6 cellular contexts compared by ENCODE assay signal in the genomic region with DNA sequence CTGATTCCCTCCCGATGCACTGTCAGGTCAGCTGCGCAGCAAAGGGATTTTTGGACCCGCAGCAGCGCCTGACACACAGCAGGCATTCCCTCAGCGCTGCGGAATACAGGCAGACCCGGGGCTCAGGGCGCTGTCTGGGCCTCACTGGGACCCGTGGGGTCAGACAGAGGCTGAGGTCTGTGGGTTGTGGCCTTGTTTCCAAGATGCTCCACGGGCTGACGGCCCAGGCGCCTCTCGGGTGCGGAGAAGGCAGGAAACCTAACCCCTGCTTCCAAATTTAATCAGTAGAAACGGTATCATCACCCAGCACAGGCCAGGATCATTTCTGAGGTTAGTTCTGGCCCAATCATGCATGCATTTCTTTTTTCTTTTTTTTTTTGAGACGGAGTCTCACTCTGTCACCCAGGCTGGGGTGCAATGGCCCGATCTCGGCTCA. TPM values are rescaled to one million over a fixed set of nuclear protein-coding genes. Genes with fewer than 3 reads are reported as not detected.
DNase-seq lines count a peak whose midpoint lies in the region; ATAC-seq, FAIRE-seq and TF ChIP-seq lines count a peak whose summit lies in the region.

No MANE protein-coding gene starts in this region.

- CTCF ChIA-PET in K562 (lab: Yijun Ruan, JAX; ENCODE audit: low intra/inter-chr PET ratio): no interaction called here

- peaks cover 4% of the 10 kb centered on the region for H3K27me3 Mint-ChIP-seq in nephron progenitor cell (ENCODE audit: low read depth, poor library complexity)

- POLR2A ChIA-PET in K562 (lab: Yijun Ruan, JAX): interaction anchor here (0.6 to 1.0 kb wide), 6 partner anchors 9 to 146 kb away, joined by 3 to 5 read pairs (median 4); a partner anchor contains a TSS

- peaks cover 24% of the 10 kb centered on the region for H3K4me1 Mint-ChIP-seq in nephron progenitor cell

- H3K9me3 Mint-ChIP-seq in nephron progenitor cell: peaks cover 17% of the 10 kb centered on the region

- no peak for TF ChIP-seq POLR2A in K562 (conservative IDR thresholded peaks at IDR 0.05)
- no peak for TF ChIP-seq POLR2A in lower leg skin (IDR thresholded peaks at IDR 0.05)

- peak overlapping the region; percentile 76 for H3K4me2 ChIP-seq in K562 (ENCODE audit: insufficient read depth, low read length)

- H4K20me1 ChIP-seq in K562 (replicated peaks; ENCODE audit: control insufficient read depth, insufficient read depth, low read length): peaks cover 32% of the 10 kb centered on the region

- H3K27ac Mint-ChIP-seq in nephron progenitor cell: no peak overlapping the region

- H3K27me3 ChIP-seq in K562 (ENCODE audit: control insufficient read depth in 2 of 2, insufficient read depth in 2 of 2, low read length in 2 of 2): no peaks in the 10 kb centered on the region

- H3K9ac ChIP-seq in K562 (ENCODE audit: insufficient read depth in 1 of 2, low read depth in 2 of 2, low read length in 2 of 2): peak overlapping the region; percentile 46 to 69; a peak in 2 of 4 replicates

- BruUV-seq in K562 (replicated peaks; lab: Mats Ljungman, UMichigan): no TSS peak

- H2AFZ ChIP-seq in K562 (ENCODE audit: low read depth, low read length): peak overlapping the region; percentile 99

- no peak for FAIRE-seq in K562 (lab: Jason Lieb, UNC)

- H3K27ac ChIP-seq in K562 (ENCODE audit: extremely low read depth, low read depth, low read length): peak overlapping the region; percentile 77

- TF ChIP-seq EP300 in K562 (IDR thresholded peaks at IDR 0.05; ENCODE audit: low read length): no peak

- no peak for TF ChIP-seq RAD21 in K562 (CRISPR knock-in tag; conservative IDR thresholded peaks at IDR 0.05 in 1 of 2, IDR thresholded peaks at IDR 0.05 in 1 of 2)

- peaks cover 21 to 55% of the 10 kb centered on the region in 2 experiments for H3K4me1 ChIP-seq in K562 (replicated peaks in 1 of 2; ENCODE audit: control insufficient read depth in 2 of 2, insufficient read depth in 2 of 2, low read length in 2 of 2)

- ATAC-seq in GM21447 (IDR thresholded peaks at IDR 0.05; ENCODE audit: unreplicated experiment) (peak; percentile 1), K562 (no peak)

- H3K79me2 ChIP-seq in K562 (ENCODE audit: control insufficient read depth, insufficient read depth, low read length): peaks cover 43% of the 10 kb centered on the region

- H3K4me3 ChIP-seq in K562 (peak overlapping the region; percentile 35), lower leg skin (ENCODE audit: low read depth, poor library complexity, severe bottlenecking) (no peak overlapping the region)

- H3K9me1 ChIP-seq in K562 (ENCODE audit: control insufficient read depth, insufficient read depth, low read length): peaks cover 12% of the 10 kb centered on the region

- 64% methylated on average over 16 of the region's 18 CpGs for WGBS in K562 (ENCODE audit: insufficient coverage, low coverage, missing lambda C conversion rate)
- 31 to 56% methylated on average over 11 to 18 of the region's 18 CpGs for WGBS in lower leg skin, 2 donors

- in situ Hi-C loops in K562 (cut with MboI): no loop called here

- peaks cover 12% of the 10 kb centered on the region for H3K9me3 ChIP-seq in K562 (replicated peaks; ENCODE audit: control insufficient read depth, insufficient read depth, low read depth, low read length)

- H3K36me3 ChIP-seq in K562 (ENCODE audit: control insufficient read depth, insufficient read depth, low read length): peaks cover 29% of the 10 kb centered on the region; the same call in 1 of the 3 replicates

- no peak for DNase-seq in K562 (ENCODE audit: extremely low read depth in 1 of 4, low spot score in 3 of 4)
- DNase-seq in nephron progenitor cell: no peak
- DNase-seq in lower leg skin (ENCODE audit: low spot score in 2 of 2): no peak
- no peak for DNase-seq in activated effector memory CD4-positive, alpha-beta T cell treated with anti-CD3 and anti-CD28 coated beads, Interleukin-2, amount 50 U/mL, for 16 hours
- no peak for DNase-seq in COLO829 (ENCODE audit: low spot score)

- peak overlapping the region; percentile 80 for H3K4me3 Mint-ChIP-seq in nephron progenitor cell

- H3K36me3 Mint-ChIP-seq in nephron progenitor cell (ENCODE audit: low read depth): no peaks in the 10 kb centered on the region

- intact Hi-C loops in K562 (cut with micrococcal nuclease): no loop called here
- intact Hi-C loops in lower leg skin (cut with DNase I; ENCODE audit: low total_unique reads): loop anchor here (2.0 to 5.0 kb wide), 2 partner anchors 71 to 91 kb away; a partner anchor contains a TSS

- TF ChIP-seq CTCF in K562 (IDR thresholded peaks at IDR 0.05 in 2 of 3, conservative IDR thresholded peaks at IDR 0.05 in 1 of 3; ENCODE audit: insufficient read depth in 2 of 3, low read depth in 1 of 3, low read length in 3 of 3) (no peak), nephron progenitor cell (IDR thresholded peaks at IDR 0.05) (no peak), lower leg skin (IDR thresholded peaks at IDR 0.05) (no peak)

RNA-seq across cellular contexts. Expression of a gene that starts 0.7 kb away (rescaled TPM):
- 35.2 and 104 TPM in 2 replicates for total RNA-seq in K562 (2011; cell fraction: chromatin; rRNA removed; ENCODE audit: low replicate concordance)
- total RNA-seq in K562 (2011; cell fraction: nucleolus; rRNA removed): 88.7 and 118 TPM in 2 replicates
- 57.0 and 58.7 TPM in 2 replicates for total RNA-seq in K562 (2011; cell fraction: nucleoplasm; rRNA removed)
- total RNA-seq in K562 (2014; rRNA removed) (101 and 128 TPM in 2 replicates), K562 (2014; rRNA removed; fragmentation: Illumina TruSeq; extraction: Trizol) (6.6 and 7.6 TPM in 2 replicates), K562 (2015; rRNA removed; fragmentation: Illumina TruSeq; extraction: Trizol) (26.2 and 31.8 TPM in 2 replicates), K562 (2021) (85.7 and 95.8 TPM in 2 replicates), lower leg skin (100 to 1,000 TPM in 3 of 4 donors, 10 to 100 TPM in 1; 96.6 to 156 (median 126) TPM)
- polyA plus RNA-seq in K562 (2011; rRNA removed) (6.5 and 12.3 TPM in 2 replicates), K562 (2014; fragmentation: Illumina TruSeq; extraction: Trizol) (9.1 and 34.6 TPM in 2 replicates), K562 (2014; fragmentation: Nextera tagmentation; extraction: Ambion mirVana) (under 1 TPM; 0.27 to 0.36 TPM), K562 (2014; rRNA removed) (79.0 and 87.6 TPM in 2 replicates)
- polyA plus RNA-seq in K562 (2011; cell fraction: cytosol; rRNA removed): 22.5 and 58.3 TPM in 2 replicates
- 48.9 and 104 TPM in 2 replicates for polyA plus RNA-seq in K562 (2011; cell fraction: nucleus; rRNA removed)
- polyA plus RNA-seq in K562 (2012): 65.9 and 76.9 TPM in 2 replicates
- 1.7 and 4.6 TPM in 2 replicates for polyA minus RNA-seq in K562 (2011; rRNA and poly(A)+ RNA removed)
- 20.2 and 32.4 TPM in 2 replicates for polyA minus RNA-seq in K562 (2011; cell fraction: cytosol; rRNA and poly(A)+ RNA removed)
- polyA minus RNA-seq in K562 (2011; cell fraction: nucleus; rRNA and poly(A)+ RNA removed): 34.3 and 38.8 TPM in 2 replicates

RNA-seq across cellular contexts. Expression of a gene that starts 12.5 kb away (rescaled TPM):
- 3.0 and 7.7 TPM in 2 replicates for total RNA-seq in K562 (2011; cell fraction: chromatin; rRNA removed; ENCODE audit: low replicate concordance)
- 9.3 and 12.7 TPM in 2 replicates for total RNA-seq in K562 (2011; cell fraction: nucleolus; rRNA removed)
- total RNA-seq in K562 (2011; cell fraction: nucleoplasm; rRNA removed): 5.3 and 7.4 TPM in 2 replicates
- 5.3 and 7.8 TPM in 2 replicates for total RNA-seq in K562 (2014; rRNA removed)
- total RNA-seq in K562 (2014; rRNA removed; fragmentation: Illumina TruSeq; extraction: Trizol): 1.3 and 2.0 TPM in 2 replicates
- total RNA-seq in K562 (2015; rRNA removed; fragmentation: Illumina TruSeq; extraction: Trizol): 4.5 and 4.6 TPM in 2 replicates
- total RNA-seq in K562 (2021): 5.7 and 6.6 TPM in 2 replicates
- polyA plus RNA-seq in K562 (2011; rRNA removed): 3.9 and 5.2 TPM in 2 replicates
- 8.1 and 20.9 TPM in 2 replicates for polyA plus RNA-seq in K562 (2011; cell fraction: cytosol; rRNA removed)
- 26.1 and 42.9 TPM in 2 replicates for polyA plus RNA-seq in K562 (2011; cell fraction: nucleus; rRNA removed)
- 7.1 and 8.8 TPM in 2 replicates for polyA plus RNA-seq in K562 (2012)
- polyA plus RNA-seq in K562 (2014; fragmentation: Illumina TruSeq; extraction: Trizol): 2.2 and 4.6 TPM in 2 replicates
- polyA plus RNA-seq in K562 (2014; fragmentation: Nextera tagmentation; extraction: Ambion mirVana): under 1 TPM in 1 of 2 experiments, not detected in 1; 0.35 TPM
- polyA plus RNA-seq in K562 (2014; rRNA removed): 6.8 and 8.0 TPM in 2 replicates
- polyA minus RNA-seq in K562 (2011; rRNA and poly(A)+ RNA removed): 2.2 and 2.9 TPM in 2 replicates
- 5.1 and 7.8 TPM in 2 replicates for polyA minus RNA-seq in K562 (2011; cell fraction: cytosol; rRNA and poly(A)+ RNA removed)
- 3.2 and 4.0 TPM in 2 replicates for polyA minus RNA-seq in K562 (2011; cell fraction: nucleus; rRNA and poly(A)+ RNA removed)
- total RNA-seq in lower leg skin: 10 to 100 TPM; 14.4 to 51.6 (median 43.5) TPM

RNA-seq across cellular contexts. Expression of a gene that starts 24.0 kb away (rescaled TPM):
- total RNA-seq in K562 (2011; cell fraction: chromatin; rRNA removed; ENCODE audit: low replicate concordance): 2.3 and 4.6 TPM in 2 replicates
- total RNA-seq in K562 (2011; cell fraction: nucleolus; rRNA removed): 3.2 and 3.7 TPM in 2 replicates
- 2.6 and 4.0 TPM in 2 replicates for total RNA-seq in K562 (2011; cell fraction: nucleoplasm; rRNA removed)
- 0.49 and 1.7 TPM in 2 replicates for total RNA-seq in K562 (2014; rRNA removed)
- not detected in 2 replicates for total RNA-seq in K562 (2014; rRNA removed; fragmentation: Illumina TruSeq; extraction: Trizol)
- 0.25 TPM in 1 of 2 replicates, not detected in the other for total RNA-seq in K562 (2015; rRNA removed; fragmentation: Illumina TruSeq; extraction: Trizol)
- total RNA-seq in K562 (2021): 0.58 and 0.86 TPM in 2 replicates
- 0.14 and 0.24 TPM in 2 replicates for polyA plus RNA-seq in K562 (2011; rRNA removed)
- polyA plus RNA-seq in K562 (2011; cell fraction: cytosol; rRNA removed): 0.18 and 0.34 TPM in 2 replicates
- 1.5 and 3.3 TPM in 2 replicates for polyA plus RNA-seq in K562 (2011; cell fraction: nucleus; rRNA removed)
- polyA plus RNA-seq in K562 (2012): 0.60 and 0.89 TPM in 2 replicates
- polyA plus RNA-seq in K562 (2014; fragmentation: Illumina TruSeq; extraction: Trizol): 0.14 TPM in 1 of 2 replicates, not detected in the other
- not detected for polyA plus RNA-seq in K562 (2014; fragmentation: Nextera tagmentation; extraction: Ambion mirVana)
- polyA plus RNA-seq in K562 (2014; rRNA removed): 1.6 and 2.2 TPM in 2 replicates
- not detected in 2 replicates for polyA minus RNA-seq in K562 (2011; rRNA and poly(A)+ RNA removed)
- polyA minus RNA-seq in K562 (2011; cell fraction: cytosol; rRNA and poly(A)+ RNA removed): not detected in 2 replicates
- polyA minus RNA-seq in K562 (2011; cell fraction: nucleus; rRNA and poly(A)+ RNA removed): 0.33 and 0.40 TPM in 2 replicates
- total RNA-seq in lower leg skin: 10 to 100 TPM; 16.1 to 41.8 (median 25.6) TPM

RNA-seq across cellular contexts. Expression of a gene that starts 30.4 kb away (rescaled TPM):
- total RNA-seq in K562 (2011; cell fraction: chromatin; rRNA removed; ENCODE audit: low replicate concordance): 71.2 and 248 TPM in 2 replicates
- 221 and 235 TPM in 2 replicates for total RNA-seq in K562 (2011; cell fraction: nucleolus; rRNA removed)
- total RNA-seq in K562 (2011; cell fraction: nucleoplasm; rRNA removed): 86.3 and 109 TPM in 2 replicates
- total RNA-seq in K562 (2014; rRNA removed): 82.8 and 96.5 TPM in 2 replicates
- 33.4 and 49.3 TPM in 2 replicates for total RNA-seq in K562 (2014; rRNA removed; fragmentation: Illumina TruSeq; extraction: Trizol)
- total RNA-seq in K562 (2015; rRNA removed; fragmentation: Illumina TruSeq; extraction: Trizol): 61.9 and 68.0 TPM in 2 replicates
- 134 and 144 TPM in 2 replicates for total RNA-seq in K562 (2021)
- polyA plus RNA-seq in K562 (2011; rRNA removed): 60.8 and 111 TPM in 2 replicates
- polyA plus RNA-seq in K562 (2011; cell fraction: cytosol; rRNA removed): 39.8 and 94.7 TPM in 2 replicates
- polyA plus RNA-seq in K562 (2011; cell fraction: nucleus; rRNA removed): 319 and 523 TPM in 2 replicates
- 95.6 and 140 TPM in 2 replicates for polyA plus RNA-seq in K562 (2012)
- 71.8 and 99.5 TPM in 2 replicates for polyA plus RNA-seq in K562 (2014; fragmentation: Illumina TruSeq; extraction: Trizol)
- 10 to 100 TPM; 30.3 to 34.0 TPM for polyA plus RNA-seq in K562 (2014; fragmentation: Nextera tagmentation; extraction: Ambion mirVana)
- 67.5 and 88.4 TPM in 2 replicates for polyA plus RNA-seq in K562 (2014; rRNA removed)
- 60.0 and 108 TPM in 2 replicates for polyA minus RNA-seq in K562 (2011; rRNA and poly(A)+ RNA removed)
- 88.4 and 105 TPM in 2 replicates for polyA minus RNA-seq in K562 (2011; cell fraction: cytosol; rRNA and poly(A)+ RNA removed)
- polyA minus RNA-seq in K562 (2011; cell fraction: nucleus; rRNA and poly(A)+ RNA removed): 57.5 and 62.3 TPM in 2 replicates
- total RNA-seq in lower leg skin: 10 to 100 TPM; 37.8 to 61.1 (median 46.9) TPM

RNA-seq across cellular contexts. Expression of a gene that starts 31.6 kb away (rescaled TPM):
- not detected in 2 replicates for total RNA-seq in K562 (2011; cell fraction: chromatin; rRNA removed; ENCODE audit: low replicate concordance)
- 0.50 and 1.1 TPM in 2 replicates for total RNA-seq in K562 (2011; cell fraction: nucleolus; rRNA removed)
- 0.37 TPM in 1 of 2 replicates, not detected in the other for total RNA-seq in K562 (2011; cell fraction: nucleoplasm; rRNA removed)
- total RNA-seq in K562 (2014; rRNA removed) (1.9 and 2.0 TPM in 2 replicates), K562 (2014; rRNA removed; fragmentation: Illumina TruSeq; extraction: Trizol) (not detected in 2 replicates), K562 (2015; rRNA removed; fragmentation: Illumina TruSeq; extraction: Trizol) (2.5 and 3.0 TPM in 2 replicates), K562 (2021) (1.0 and 2.0 TPM in 2 replicates), lower leg skin (under 1 TPM in 1 of 4 donors, not detected in 3; 0.32 TPM)
- polyA plus RNA-seq in K562 (2011; rRNA removed) (0.22 and 0.49 TPM in 2 replicates), K562 (2014; fragmentation: Illumina TruSeq; extraction: Trizol) (0.86 TPM in 1 of 2 replicates, not detected in the other), K562 (2014; fragmentation: Nextera tagmentation; extraction: Ambion mirVana) (under 1 TPM in 1 of 2 experiments, not detected in 1; 0.06 TPM), K562 (2014; rRNA removed) (1.5 TPM in 2 replicates)
- 0.53 and 2.1 TPM in 2 replicates for polyA plus RNA-seq in K562 (2011; cell fraction: cytosol; rRNA removed)
- polyA plus RNA-seq in K562 (2011; cell fraction: nucleus; rRNA removed): 0.34 and 0.37 TPM in 2 replicates
- polyA plus RNA-seq in K562 (2012): 4.0 and 26.3 TPM in 2 replicates
- polyA minus RNA-seq in K562 (2011; rRNA and poly(A)+ RNA removed): not detected in 2 replicates
- polyA minus RNA-seq in K562 (2011; cell fraction: cytosol; rRNA and poly(A)+ RNA removed): not detected in 2 replicates
- polyA minus RNA-seq in K562 (2011; cell fraction: nucleus; rRNA and poly(A)+ RNA removed): not detected in 2 replicates
